In the genomic region with DNA sequence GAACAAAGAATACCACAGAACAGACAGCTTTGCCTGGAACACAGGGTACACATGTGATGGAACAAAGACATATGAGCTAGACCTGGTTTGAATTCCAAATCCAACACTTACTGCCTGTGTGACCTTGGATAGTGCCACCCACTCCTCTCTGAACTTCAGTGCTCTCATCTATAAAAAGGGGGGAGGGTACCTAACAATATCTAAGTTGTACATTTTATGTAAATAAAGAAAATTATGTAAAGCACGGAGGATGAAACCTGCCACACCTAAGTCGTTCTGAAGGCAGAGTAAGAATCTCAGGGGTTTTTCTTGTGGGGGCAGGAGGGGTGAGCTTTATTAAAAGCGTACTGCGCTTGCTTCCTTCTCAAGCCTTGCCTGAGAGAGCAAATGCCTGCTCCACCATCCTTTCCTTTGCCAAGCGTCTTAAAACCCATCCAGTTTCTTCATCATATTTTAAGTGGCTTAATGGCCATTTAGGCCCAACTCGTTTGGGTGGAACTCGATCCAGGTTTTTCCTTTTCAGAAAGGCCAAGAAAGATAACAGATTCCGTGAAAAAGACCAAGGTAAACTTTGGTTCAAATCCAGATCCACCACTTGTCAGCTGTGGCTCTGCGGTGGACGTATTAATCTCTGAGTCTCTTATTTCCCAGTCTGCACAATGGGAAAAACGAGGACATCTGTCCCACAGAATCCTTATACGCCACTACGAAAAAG, we compare ENCODE assay signal across 6 cellular contexts. TPM values are rescaled to one million over a fixed set of nuclear protein-coding genes. Genes with fewer than 3 reads are reported as not detected.
A peak's percentile ranks its signal among the peaks of the same experiment; 100 is the strongest.
DNase-seq lines count a peak whose midpoint lies in the region; TF ChIP-seq lines count a peak whose summit lies in the region.

No MANE protein-coding gene starts in this region.

- H3K27ac Mint-ChIP-seq in endodermal cell, result peak overlapping the region; percentile 99

- peak; percentile 60 for DNase-seq in NCI-H82 (lab: John Stamatoyannopoulos, UW)
- no peak for DNase-seq in NCI-H82 treated with DMSO at 0.1 percent for 48 hours (lab: John Stamatoyannopoulos, UW; ENCODE audit: unreplicated experiment)
- DNase-seq in endodermal cell, result no peak
- DNase-seq in NK-92 treated with Interleukin-12 subunit alpha and Interleukin-12 subunit beta, amount 100 ng/mL, for 24 hours (lab: John Stamatoyannopoulos, UW), result no peak
- no peak for DNase-seq in NCI-H1105 (lab: John Stamatoyannopoulos, UW)

- no peaks in the 10 kb centered on the region for H3K27me3 ChIP-seq in endodermal cell (ENCODE audit: control insufficient read depth, insufficient read depth, low read length, poor library complexity, severe bottlenecking)
- no peaks in the 10 kb centered on the region for H3K27me3 ChIP-seq in skeletal muscle tissue (ENCODE audit: control insufficient read depth in 3 of 3, insufficient read depth in 3 of 3, low read length in 3 of 3)

- 18 to 20% methylated on average over 10 to 13 of the region's 13 CpGs for WGBS in endodermal cell (ENCODE audit: insufficient coverage in 1 of 2, insufficient read length in 1 of 2), 2 experiments

- H3K4me3 ChIP-seq in endodermal cell (ENCODE audit: low read length), result peak overlapping the region; percentile 90
- H3K4me3 ChIP-seq in skeletal muscle tissue (ENCODE audit: low read length in 3 of 3), result peak overlapping the region; percentile 92 to 95 (median 92)

- no peaks in the 10 kb centered on the region for H3K27me3 Mint-ChIP-seq in endodermal cell (ENCODE audit: insufficient read depth)

- H3K9me3 Mint-ChIP-seq in endodermal cell, result peaks cover 7% of the 10 kb centered on the region

- H3K36me3 ChIP-seq in endodermal cell (ENCODE audit: control insufficient read depth, insufficient read depth, low read length) (peaks cover 34% of the 10 kb centered on the region), skeletal muscle tissue (ENCODE audit: control insufficient read depth in 3 of 3, insufficient read depth in 3 of 3, low read length in 3 of 3) (peaks cover 7 to 14% (median 10%) of the 10 kb centered on the region in 3 donors)

- H3K27ac ChIP-seq in endodermal cell (ENCODE audit: low read depth, low read length), result peak overlapping the region; percentile 89
- H3K27ac ChIP-seq in skeletal muscle tissue (ENCODE audit: low read depth, low read length), result peak overlapping the region; percentile 93

- H3K4me3 Mint-ChIP-seq in endodermal cell, result peak overlapping the region; percentile 99

- peaks cover 34% of the 10 kb centered on the region for H3K4me1 Mint-ChIP-seq in endodermal cell

- no peak for TF ChIP-seq CTCF in endodermal cell (conservative IDR thresholded peaks at IDR 0.05)

- H3K36me3 Mint-ChIP-seq in endodermal cell (ENCODE audit: low read depth), result peaks cover 44% of the 10 kb centered on the region

- H3K4me1 ChIP-seq in endodermal cell (ENCODE audit: control insufficient read depth, insufficient read depth, low read length), result no peaks in the 10 kb centered on the region
- peaks cover 28 to 42% (median 36%) of the 10 kb centered on the region in 3 donors for H3K4me1 ChIP-seq in skeletal muscle tissue (ENCODE audit: control insufficient read depth in 3 of 3, insufficient read depth in 3 of 3, low read length in 3 of 3)

- H3K9ac ChIP-seq in endodermal cell (ENCODE audit: extremely low read depth, low read length, poor library complexity, severe bottlenecking) (peak overlapping the region; percentile 82), skeletal muscle tissue (ENCODE audit: low read depth in 1 of 3, low read length in 3 of 3) (peak overlapping the region; percentile 94 to 95 (median 94))

- H3K9me3 ChIP-seq in endodermal cell (ENCODE audit: control insufficient read depth, low read length) (peaks cover 26% of the 10 kb centered on the region), skeletal muscle tissue (ENCODE audit: control insufficient read depth in 3 of 3, low read length in 3 of 3) (peaks cover 0 to 2% (median 0%) of the 10 kb centered on the region in 3 donors)

RNA-seq across cellular contexts. Expression of a gene that starts 1.0 kb away (rescaled TPM):
- total RNA-seq in endodermal cell (100 to 1,000 TPM; 131 to 137 TPM), skeletal muscle tissue (49.6 TPM)
- polyA plus RNA-seq in endodermal cell (2013, experiment 1 of 2), result 151 TPM
- polyA plus RNA-seq in endodermal cell (2013, experiment 2 of 2), result 146 TPM

RNA-seq across cellular contexts. Expression of a gene that starts 1.1 kb away (rescaled TPM):
- total RNA-seq in endodermal cell (10 to 100 TPM; 40.0 to 47.2 TPM), skeletal muscle tissue (5.7 TPM)
- polyA plus RNA-seq in endodermal cell (2013, experiment 1 of 2), result 25.0 TPM
- polyA plus RNA-seq in endodermal cell (2013, experiment 2 of 2), result 20.8 TPM

RNA-seq across cellular contexts. Expression of a gene that starts 30.5 kb away (rescaled TPM):
- total RNA-seq in endodermal cell (1 to 10 TPM; 1.9 to 9.0 TPM), skeletal muscle tissue (1.6 TPM)
- 4.2 TPM for polyA plus RNA-seq in endodermal cell (2013, experiment 1 of 2)
- polyA plus RNA-seq in endodermal cell (2013, experiment 2 of 2), result 2.6 TPM

RNA-seq across cellular contexts. Expression of a gene that starts 49.4 kb away (rescaled TPM):
- 10 to 100 TPM; 36.0 to 43.7 TPM for total RNA-seq in endodermal cell
- 59.6 TPM for polyA plus RNA-seq in endodermal cell (2013, experiment 1 of 2)
- 46.0 TPM for polyA plus RNA-seq in endodermal cell (2013, experiment 2 of 2)
- 14.1 TPM for total RNA-seq in skeletal muscle tissue

RNA-seq across cellular contexts. Expression of a gene that starts 53.9 kb away (rescaled TPM):
- 1 to 10 TPM; 6.3 to 6.7 TPM for total RNA-seq in endodermal cell
- 6.3 TPM for polyA plus RNA-seq in endodermal cell (2013, experiment 1 of 2)
- polyA plus RNA-seq in endodermal cell (2013, experiment 2 of 2), result 5.1 TPM
- 1.0 TPM for total RNA-seq in skeletal muscle tissue
